Comparison of ENCODE assay signal across 7 cellular contexts in the genomic region with DNA sequence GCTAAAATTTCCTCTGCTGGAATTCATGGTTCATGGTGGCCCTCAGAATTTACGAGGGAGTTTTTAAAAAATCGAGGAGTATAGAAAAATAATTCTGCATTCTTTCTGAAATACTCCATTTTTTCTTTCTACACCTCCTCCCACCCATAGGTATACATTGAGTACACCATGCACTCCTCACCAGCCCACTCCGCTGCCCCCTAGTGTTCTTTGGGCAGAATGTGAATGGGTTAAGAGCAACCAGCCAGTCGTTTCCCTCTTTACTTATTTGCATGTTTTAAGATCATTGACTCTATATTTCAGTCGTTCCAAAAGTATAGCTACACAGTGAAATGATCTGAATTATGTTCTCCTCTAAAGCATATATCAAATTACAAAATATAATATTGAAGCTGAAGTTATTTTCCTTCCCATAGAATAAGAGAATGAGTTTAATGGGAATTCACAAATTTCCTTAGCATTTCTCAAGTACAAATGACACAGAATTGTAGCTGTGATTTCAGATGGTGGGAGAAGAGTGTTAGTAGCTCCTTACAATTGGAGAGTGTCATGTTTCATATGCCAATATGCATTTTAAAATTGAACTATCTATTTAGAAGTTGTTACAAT.
DNase-seq lines count a peak whose midpoint lies in the region; ATAC-seq, FAIRE-seq and TF ChIP-seq lines count a peak whose summit lies in the region.

No MANE protein-coding gene starts in this region.

- H3K27ac ChIP-seq in pancreas, result no peak overlapping the region

- no peaks in the 10 kb centered on the region for H3K4me1 ChIP-seq in pancreas

- ATAC-seq in HG02610 (IDR thresholded peaks at IDR 0.05; ENCODE audit: unreplicated experiment) (peak; percentile 80), pancreas (peak; percentile 70 to 91 (median 82))

- H3K36me3 ChIP-seq in pancreas, result no peaks in the 10 kb centered on the region

- no peak for FAIRE-seq in pancreas (lab: Jason Lieb, UNC)

- H3K27me3 ChIP-seq in pancreas, result no peaks in the 10 kb centered on the region

- 15 to 18% methylated on average over 5 of the region's 5 CpGs for WGBS in pancreas, 2 donors

- peak; percentile 48; the same call in 1 of the 2 replicates for TF ChIP-seq CTCF in GM12874 (IDR thresholded peaks at IDR 0.05; ENCODE audit: insufficient read depth, low read depth, low read length)
- peak; percentile 45 for TF ChIP-seq CTCF in cardiac fibroblast (IDR thresholded peaks at IDR 0.05; ENCODE audit: low read depth, low read length)
- TF ChIP-seq CTCF in pancreas (IDR thresholded peaks at IDR 0.05), result peak; percentile 9 to 41 (median 38)

- H3K9me3 ChIP-seq in pancreas, result no peaks in the 10 kb centered on the region

- intact Hi-C loops in pancreas (cut with DNase I), result no loop called here

- H3K4me3 ChIP-seq in cardiac fibroblast (replicated peaks in 1 of 2; ENCODE audit: low read depth in 2 of 2, low read length in 2 of 2) (no peak overlapping the region), pancreas (no peak overlapping the region)

- peak; percentile 39 for DNase-seq in NCI-H2227 (lab: John Stamatoyannopoulos, UW; ENCODE audit: unreplicated experiment)
- peak; percentile 6 to 8 for DNase-seq in cardiac fibroblast (ENCODE audit: low read depth in 2 of 2)
- peak in 5 of 6 donors; percentile 22 to 67 (median 31) for DNase-seq in pancreas
- no peak for DNase-seq in anterior cingulate cortex (lab: John Stamatoyannopoulos, UW)
- no peak for DNase-seq in COR-L47 (lab: John Stamatoyannopoulos, UW)

Comparison
In these comparisons a context has a peak if more than half of its experiments do, and no peak if none do; other contexts are left out.
1. DNase-seq: peak in NCI-H2227 (single experiment), cardiac fibroblast (2 of 2) and pancreas (5 of 6); none in anterior cingulate cortex (0 of 58) and COR-L47 (single experiment).
2. Peak in every context shown above with its lines, with median percentiles within 50 percentile points of each other: CTCF ChIP-seq.